8 cellular contexts compared by ENCODE assay signal in genomic region chr10:69389827-69390490, GRCh38. TPM values are rescaled to one million over a fixed set of nuclear protein-coding genes. Genes with fewer than 3 reads are reported as not detected.
DNase-seq lines count a peak whose midpoint lies in the region; ATAC-seq and TF ChIP-seq lines count a peak whose summit lies in the region.

No MANE protein-coding gene starts in this region.

- TF ChIP-seq POLR2A in heart left ventricle (IDR thresholded peaks at IDR 0.05): no peak

- H2AFZ ChIP-seq in GM23248: no peak overlapping the region

- H3K4me3 ChIP-seq in GM23248 (no peak overlapping the region), heart left ventricle (no peak overlapping the region)

- TF ChIP-seq CTCF in 22Rv1 (IDR thresholded peaks at IDR 0.05): no peak
- TF ChIP-seq CTCF in heart left ventricle (IDR thresholded peaks at IDR 0.05): no peak

- H3K9ac ChIP-seq in GM23248: 0 out of 2 replicates have a peak overlapping the region, but pooled peaks have one; percentile 32

- H4K20me1 ChIP-seq in GM23248 (ENCODE audit: insufficient read depth): no peaks in the 10 kb centered on the region

- H3K9me3 ChIP-seq in GM23248 (ENCODE audit: low read depth) (no peaks in the 10 kb centered on the region), heart left ventricle (no peaks in the 10 kb centered on the region)

- peaks cover 3% of the 10 kb centered on the region; the same call in 1 of the 2 replicates for H3K79me2 ChIP-seq in GM23248 (ENCODE audit: insufficient read depth)

- H3K27ac ChIP-seq in 22Rv1: peak overlapping the region; percentile 36
- no peak overlapping the region for H3K27ac ChIP-seq in GM23248
- peak overlapping the region in 4 of 12 donors; percentile 2 to 40 (median 16) for H3K27ac ChIP-seq in heart left ventricle

- WGBS in GM23248 (ENCODE audit: low coverage in 1 of 2, low lambda C conversion rate in 2 of 2, missing lambda C conversion rate in 2 of 2), 2 experiments: 64 to 73% methylated on average over 7 to 8 of the region's 8 CpGs
- 53 to 66% (median 61%) methylated on average over 8 of the region's 8 CpGs for WGBS in heart left ventricle, 4 donors

- H3K36me3 ChIP-seq in GM23248 (ENCODE audit: low read depth) (peaks cover 33% of the 10 kb centered on the region), heart left ventricle (peaks cover 8 to 97% (median 90%) of the 10 kb centered on the region in 9 donors)

- H3K27me3 ChIP-seq in GM23248 (replicated peaks; ENCODE audit: insufficient read depth) (no peaks in the 10 kb centered on the region), heart left ventricle (no peaks in the 10 kb centered on the region)

- H3K4me2 ChIP-seq in GM23248 (ENCODE audit: unreplicated experiment): no peak overlapping the region

- H3K9me2 ChIP-seq in GM23248 (ENCODE audit: insufficient read depth): no peaks in the 10 kb centered on the region

- peaks cover 8% of the 10 kb centered on the region for H3F3A ChIP-seq in GM23248 (ENCODE audit: insufficient read depth)

- peak; percentile 45 for DNase-seq in GM23248
- peak; percentile 60 for DNase-seq in UCSD-AML1 (lab: John Stamatoyannopoulos, UW; ENCODE audit: unreplicated experiment)
- DNase-seq in heart left ventricle: peak in 2 of 5 donors; percentile 43 to 49
- DNase-seq in HuH-7.5 (ENCODE audit: low spot score): no peak
- no peak for DNase-seq in SK-N-DZ (ENCODE audit: low spot score)
- no peak for DNase-seq in cortex of kidney (lab: John Stamatoyannopoulos, UW)

- ATAC-seq in heart left ventricle: peak in 3 of 4 donors; percentile 30 to 41 (median 34)
- ATAC-seq in GM21825 (IDR thresholded peaks at IDR 0.05; ENCODE audit: unreplicated experiment): no peak

- intact Hi-C loops in heart left ventricle (cut with DNase I): loop anchor here in 7 of 10 donors (2.0 to 10.0 kb wide), 3 partner anchors 73 to 395 kb away; no protein-coding TSS in a partner anchor

- H3K4me1 ChIP-seq in GM23248 (ENCODE audit: insufficient read depth) (peaks cover 7% of the 10 kb centered on the region), heart left ventricle (peaks cover 0 to 34% (median 19%) of the 10 kb centered on the region in 12 donors)

- in situ Hi-C loops in GM23248 (cut with MboI): loop anchor here (5.0 kb wide), 1 partner anchor 158 kb away; no protein-coding TSS in a partner anchor

RNA-seq across cellular contexts. Expression of gene TACR2, which starts 26.8 kb away (rescaled TPM):
- total RNA-seq in GM23248 (2014; rRNA removed; shearing (Covaris generic)): 0.54 TPM in 1 of 2 replicates, not detected in the other
- polyA plus RNA-seq in GM23248 (2016; fragmentation: Nextera tagmentation; extraction: Ambion mirVana) (0.24 and 0.25 TPM in 2 replicates), heart left ventricle (under 1 TPM; 0.11 to 0.15 TPM)
- total RNA-seq in heart left ventricle: under 1 TPM in 4 of 9 donors, not detected in 5; 0.22 to 0.39 (median 0.29) TPM
- polyA plus RNA-seq in SK-N-DZ (2014; cell fraction: cytosol; rRNA removed): 0.07 TPM in 1 of 2 replicates, not detected in the other
- polyA plus RNA-seq in SK-N-DZ (2014; cell fraction: nucleus; rRNA removed): not detected in 2 replicates

Comparison
In these comparisons a context has a peak if more than half of its experiments do, and no peak if none do; other contexts are left out.
1. DNase-seq: peak in GM23248 (single experiment) and UCSD-AML1 (single experiment); none in HuH-7.5 (single experiment), SK-N-DZ (single experiment) and cortex of kidney (single experiment).